8 cellular contexts compared by ENCODE assay signal in genomic region chr12:67827820-67828383, GRCh38.
DNase-seq lines count a peak whose midpoint lies in the region; ATAC-seq and TF ChIP-seq lines count a peak whose summit lies in the region.

No MANE protein-coding gene starts in this region.

- H3K27ac ChIP-seq in HCT116 (ENCODE audit: low read depth, low read length), result no peak overlapping the region
- no peak overlapping the region for H3K27ac ChIP-seq in upper lobe of right lung

- ATAC-seq in HCT116, result peak; percentile 97
- ATAC-seq in activated B cell treated with CpG ODN at 0.5 μM for 24 hours (ENCODE audit: low read depth), result peak; percentile 64
- peak; percentile 62 for ATAC-seq in esophagus mucosa
- ATAC-seq in upper lobe of right lung, result peak; percentile 54
- ATAC-seq in HG03457 (IDR thresholded peaks at IDR 0.05; ENCODE audit: unreplicated experiment), result no peak

- peak overlapping the region; percentile 62 for H3K4me2 ChIP-seq in HCT116 (ENCODE audit: low read length)

- POLR2A ChIA-PET in HCT116 (lab: Charles Lee) (no interaction called here), activated B cell treated with CpG ODN at 0.5 μM for 24 hours (lab: Charles Lee) (no interaction called here)

- H3K27me3 ChIP-seq in HCT116 (ENCODE audit: insufficient read depth, low read length), result no peaks in the 10 kb centered on the region
- no peaks in the 10 kb centered on the region for H3K27me3 ChIP-seq in upper lobe of right lung

- H3K27me3 Mint-ChIP-seq in activated B cell treated with CpG ODN at 0.5 μM for 24 hours (no peaks in the 10 kb centered on the region), osteocyte (ENCODE audit: unreplicated experiment) (no peaks in the 10 kb centered on the region)

- H2AFZ ChIP-seq in HCT116 (ENCODE audit: low read depth, low read length, poor library complexity, severe bottlenecking), result peak overlapping the region; percentile 43

- no peak overlapping the region for H3K27ac Mint-ChIP-seq in activated B cell treated with CpG ODN at 0.5 μM for 24 hours
- peak overlapping the region; percentile 94 for H3K27ac Mint-ChIP-seq in osteocyte (ENCODE audit: unreplicated experiment)

- H3K9me3 Mint-ChIP-seq in activated B cell treated with CpG ODN at 0.5 μM for 24 hours (no peaks in the 10 kb centered on the region), osteocyte (ENCODE audit: unreplicated experiment) (no peaks in the 10 kb centered on the region)

- intact Hi-C loops in HCT116 (cut with micrococcal nuclease) (no loop called here), activated B cell treated with CpG ODN at 0.5 μM for 24 hours (cut with micrococcal nuclease) (no loop called here), upper lobe of right lung (cut with DNase I) (no loop called here)

- H3K4me3 Mint-ChIP-seq in activated B cell treated with CpG ODN at 0.5 μM for 24 hours, result no peak overlapping the region
- H3K4me3 Mint-ChIP-seq in osteocyte (ENCODE audit: unreplicated experiment), result peak overlapping the region; percentile 68

- in situ Hi-C loops in KBM-7 (cut with MboI; ENCODE audit: low pct_unique_long_range_greater_than_20kb, low sequenced_read_pairs), result no loop called here

- H3K79me2 ChIP-seq in HCT116 (ENCODE audit: insufficient read depth, low read length), result no peaks in the 10 kb centered on the region

- BruUV-seq in HCT116 (replicated peaks; lab: Mats Ljungman, UMichigan), result no TSS peak

- H3K9me2 ChIP-seq in HCT116 (ENCODE audit: insufficient read depth), result no peaks in the 10 kb centered on the region

- peaks cover 0 to 16% of the 10 kb centered on the region in 2 experiments; a peak in 3 of 4 replicates for H3K4me1 ChIP-seq in HCT116 (ENCODE audit: control insufficient read depth in 1 of 2, insufficient read depth in 2 of 2, low read length in 2 of 2)
- H3K4me1 ChIP-seq in upper lobe of right lung, result no peaks in the 10 kb centered on the region

- CTCF ChIA-PET in HCT116 (lab: Charles Lee) (no interaction called here), activated B cell treated with CpG ODN at 0.5 μM for 24 hours (lab: Charles Lee) (no interaction called here)

- no peak for TF ChIP-seq POLR2A in HCT116 (IDR thresholded peaks at IDR 0.05; ENCODE audit: borderline replicate concordance, extremely low read depth, insufficient read depth, insufficient read length)

- no peak for TF ChIP-seq RAD21 in HCT116 (IDR thresholded peaks at IDR 0.05; ENCODE audit: low read depth)

- peak overlapping the region; percentile 63 for H3K4me3 ChIP-seq in AG10803 (ENCODE audit: low read length)
- peak overlapping the region; percentile 27 to 46 for H3K4me3 ChIP-seq in HCT116 (replicated peaks in 1 of 2; ENCODE audit: low read depth in 1 of 2, low read length in 2 of 2)
- peak overlapping the region; percentile 29 for H3K4me3 ChIP-seq in upper lobe of right lung

- peak overlapping the region; percentile 14; the same call in 1 of the 2 replicates for H3K9ac ChIP-seq in HCT116 (ENCODE audit: low read length)

- H3K36me3 Mint-ChIP-seq in activated B cell treated with CpG ODN at 0.5 μM for 24 hours (ENCODE audit: low read depth) (no peaks in the 10 kb centered on the region), osteocyte (ENCODE audit: unreplicated experiment) (no peaks in the 10 kb centered on the region)

- H3K4me1 Mint-ChIP-seq in activated B cell treated with CpG ODN at 0.5 μM for 24 hours (peaks cover 7% of the 10 kb centered on the region), osteocyte (ENCODE audit: unreplicated experiment) (peaks cover 24% of the 10 kb centered on the region)

- DNase-seq in AG10803 (ENCODE audit: low read depth) (peak; percentile 91), HCT116 (ENCODE audit: low read depth, low spot score) (peak; percentile 62), activated B cell treated with CpG ODN at 0.5 μM for 24 hours (no peak), osteocyte (ENCODE audit: extremely low spot score, unreplicated experiment) (no peak), upper lobe of right lung (no peak), KBM-7 (no peak)

- H4K20me1 ChIP-seq in HCT116 (ENCODE audit: insufficient read depth), result no peaks in the 10 kb centered on the region

- RAD21 ChIA-PET in HCT116 (lab: Charles Lee; ENCODE audit: low non-redundant PET in 1 of 2, low total read pairs in 2 of 2, uncharacterized antibody in 2 of 2, unreplicated experiment in 2 of 2), result no interaction called here

- TF ChIP-seq CTCF in AG10803 (conservative IDR thresholded peaks at IDR 0.05; ENCODE audit: low read length) (no peak), HCT116 (IDR thresholded peaks at IDR 0.05 in 2 of 3, conservative IDR thresholded peaks at IDR 0.05 in 1 of 3; ENCODE audit: borderline replicate concordance in 1 of 3, insufficient read depth in 1 of 3, low read depth in 2 of 3, low read length in 2 of 3) (no peak), activated B cell treated with CpG ODN at 0.5 μM for 24 hours (IDR thresholded peaks at IDR 0.05) (no peak), osteocyte (IDR thresholded peaks at IDR 0.05) (no peak), upper lobe of right lung (IDR thresholded peaks at IDR 0.05) (no peak)

- no peaks in the 10 kb centered on the region for H3K36me3 ChIP-seq in HCT116 (ENCODE audit: control insufficient read depth in 1 of 2, insufficient read depth in 2 of 2, low read length in 2 of 2)
- H3K36me3 ChIP-seq in upper lobe of right lung, result no peaks in the 10 kb centered on the region

- no peaks in the 10 kb centered on the region for H3K9me3 ChIP-seq in HCT116 (ENCODE audit: control insufficient read depth in 1 of 2, insufficient read depth in 1 of 2, low read depth in 1 of 2, low read length in 2 of 2)
- H3K9me3 ChIP-seq in upper lobe of right lung, result no peaks in the 10 kb centered on the region

TF ChIP-seq in HCT116, 20 proteins besides CTCF, POLR2A, EP300 and RAD21 (continues in another document):
- TF ChIP-seq SIN3A (IDR thresholded peaks at IDR 0.05; ENCODE audit: low read depth) (no peak), EGR1 (IDR thresholded peaks at IDR 0.05; ENCODE audit: low read depth) (peak; percentile 59; the same call in 1 of the 2 replicates), CBX3 (IDR thresholded peaks at IDR 0.05; ENCODE audit: low read depth) (0 out of 2 replicates have a peak, but pooled peaks have one; percentile 16), JUND (IDR thresholded peaks at IDR 0.05) (peak; percentile 59; the same call in 1 of the 2 replicates), ZNF274 (IDR thresholded peaks at IDR 0.05; ENCODE audit: low read depth, low read length) (no peak), ZBTB33 (IDR thresholded peaks at IDR 0.05; ENCODE audit: extremely low read depth, insufficient replicate concordance, low read length) (no peak), ELF1 (IDR thresholded peaks at IDR 0.05; ENCODE audit: borderline replicate concordance, low read depth) (no peak), POLR2AphosphoS5 (IDR thresholded peaks at IDR 0.05; ENCODE audit: low read depth, low read length) (no peak), REST (IDR thresholded peaks at IDR 0.05; ENCODE audit: low read depth) (no peak), ATF3 (IDR thresholded peaks at IDR 0.05) (no peak), TCF7L2 (IDR thresholded peaks at IDR 0.05; ENCODE audit: borderline replicate concordance, extremely low read depth, insufficient read depth, insufficient read length) (no peak), YY1 (IDR thresholded peaks at IDR 0.05; ENCODE audit: extremely low read depth, insufficient replicate concordance, low read depth, low read length) (no peak), EZH2phosphoT487 (IDR thresholded peaks at IDR 0.05; ENCODE audit: borderline replicate concordance) (no peak), FOSL1 (IDR thresholded peaks at IDR 0.05; ENCODE audit: low read depth) (peak; percentile 79), SRF (IDR thresholded peaks at IDR 0.05; ENCODE audit: low read depth) (no peak)

Comparison
In these comparisons a context has a peak if more than half of its experiments do, and no peak if none do; other contexts are left out.
1. DNase-seq: peak in AG10803 (single experiment) and HCT116 (single experiment); none in activated B cell treated with CpG ODN at 0.5 μM for 24 hours (single experiment), osteocyte (single experiment), upper lobe of right lung (single experiment) and KBM-7 (single experiment).
2. Peak in every context shown above with its lines, with median percentiles within 50 percentile points of each other: H3K4me3 ChIP-seq.